ENCODE assay signal across 8 cellular contexts in genomic region chr7:99615989-99616358, GRCh38. TPM values are rescaled to one million over a fixed set of nuclear protein-coding genes. Genes with fewer than 3 reads are reported as not detected.
DNase-seq lines count a peak whose midpoint lies in the region; ATAC-seq and TF ChIP-seq lines count a peak whose summit lies in the region.

No MANE protein-coding gene starts in this region.

- peak overlapping the region; percentile 90 for H3K27ac Mint-ChIP-seq in activated B cell treated with CpG ODN at 0.5 μM for 24 hours
- peak overlapping the region; percentile 96 for H3K27ac Mint-ChIP-seq in stimulated activated memory B cell treated with anti-CD40 and anti-IgM and Interleukin-4, amounts not matched to agents 10 μg/mL and 1 μg/mL and 100 μg/mL, for 72 hours

- CTCF ChIA-PET in activated B cell treated with CpG ODN at 0.5 μM for 24 hours (lab: Charles Lee), result interaction anchor here (0.6 to 0.7 kb wide), 2 partner anchors 112 to 248 kb away, joined by 3 to 4 read pairs; partner anchors contain the start of gene ZKSCAN5

- H3K9me3 Mint-ChIP-seq in activated B cell treated with CpG ODN at 0.5 μM for 24 hours, result no peaks in the 10 kb centered on the region
- H3K9me3 Mint-ChIP-seq in stimulated activated memory B cell treated with anti-CD40 and anti-IgM and Interleukin-4, amounts not matched to agents 10 μg/mL and 1 μg/mL and 100 μg/mL, for 72 hours, result no peaks in the 10 kb centered on the region

- H3K27me3 Mint-ChIP-seq in activated B cell treated with CpG ODN at 0.5 μM for 24 hours, result no peaks in the 10 kb centered on the region
- no peaks in the 10 kb centered on the region for H3K27me3 Mint-ChIP-seq in stimulated activated memory B cell treated with anti-CD40 and anti-IgM and Interleukin-4, amounts not matched to agents 10 μg/mL and 1 μg/mL and 100 μg/mL, for 72 hours

- intact Hi-C loops in activated B cell treated with CpG ODN at 0.5 μM for 24 hours (cut with micrococcal nuclease), result loop anchor here (1.0 to 5.0 kb wide), 7 partner anchors 57 to 249 kb away; partner anchors contain the start of genes CPSF4, FAM200A, PTCD1 and ZKSCAN5

- H3K9me3 ChIP-seq in iPS-15b (ENCODE audit: control insufficient read depth, insufficient read depth, low read length), result no peaks in the 10 kb centered on the region

- no peak for ATAC-seq in activated B cell treated with CpG ODN at 0.5 μM for 24 hours (ENCODE audit: low read depth)
- ATAC-seq in stimulated activated memory B cell treated with anti-CD40 and anti-IgM and Interleukin-4, amounts not matched to agents 10 μg/mL and 1 μg/mL and 100 μg/mL, for 72 hours, result no peak
- no peak for ATAC-seq in HG03378 (IDR thresholded peaks at IDR 0.05; ENCODE audit: unreplicated experiment)
- no peak for ATAC-seq in GM19455 (IDR thresholded peaks at IDR 0.05; ENCODE audit: unreplicated experiment)

- POLR2A ChIA-PET in activated B cell treated with CpG ODN at 0.5 μM for 24 hours (lab: Charles Lee), result interaction anchor here (0.7 to 3.8 kb wide), 8 partner anchors 11 to 1629 kb away, joined by 3 to 43 read pairs (median 4); partner anchors contain the start of genes FAM200A, FIS1, TRIM4 and ZKSCAN5

- H3K4me3 ChIP-seq in HFF-Myc (replicated peaks; ENCODE audit: low read depth, low read length) (peak overlapping the region; percentile 68), iPS-15b (ENCODE audit: low read depth, low read length) (peak overlapping the region; percentile 88)

- H3K36me3 Mint-ChIP-seq in activated B cell treated with CpG ODN at 0.5 μM for 24 hours (ENCODE audit: low read depth), result peaks cover 36% of the 10 kb centered on the region
- H3K36me3 Mint-ChIP-seq in stimulated activated memory B cell treated with anti-CD40 and anti-IgM and Interleukin-4, amounts not matched to agents 10 μg/mL and 1 μg/mL and 100 μg/mL, for 72 hours, result peaks cover 23% of the 10 kb centered on the region

- peaks cover 30% of the 10 kb centered on the region for H3K4me1 Mint-ChIP-seq in activated B cell treated with CpG ODN at 0.5 μM for 24 hours
- peaks cover 44% of the 10 kb centered on the region for H3K4me1 Mint-ChIP-seq in stimulated activated memory B cell treated with anti-CD40 and anti-IgM and Interleukin-4, amounts not matched to agents 10 μg/mL and 1 μg/mL and 100 μg/mL, for 72 hours

- TF ChIP-seq CTCF in HFF-Myc (IDR thresholded peaks at IDR 0.05; ENCODE audit: low read depth, low read length, missing control alignments), result no peak
- no peak for TF ChIP-seq CTCF in activated B cell treated with CpG ODN at 0.5 μM for 24 hours (IDR thresholded peaks at IDR 0.05)

- no peak for DNase-seq in HFF-Myc (ENCODE audit: extremely low read depth, low read depth)
- no peak for DNase-seq in activated B cell treated with CpG ODN at 0.5 μM for 24 hours
- DNase-seq in NCI-H2171 (lab: John Stamatoyannopoulos, UW), result no peak
- DNase-seq in NCI-H748 treated with DMSO at 0.1 percent for 48 hours (lab: John Stamatoyannopoulos, UW), result no peak

- H3K9ac ChIP-seq in iPS-15b (ENCODE audit: low read depth, low read length), result peak overlapping the region; percentile 47

- H3K27me3 ChIP-seq in iPS-15b (ENCODE audit: control insufficient read depth, insufficient read depth, low read length), result no peaks in the 10 kb centered on the region

- peak overlapping the region; percentile 97 for H3K4me3 Mint-ChIP-seq in activated B cell treated with CpG ODN at 0.5 μM for 24 hours
- peak overlapping the region; percentile 98 for H3K4me3 Mint-ChIP-seq in stimulated activated memory B cell treated with anti-CD40 and anti-IgM and Interleukin-4, amounts not matched to agents 10 μg/mL and 1 μg/mL and 100 μg/mL, for 72 hours

- H3K36me3 ChIP-seq in iPS-15b (ENCODE audit: control insufficient read depth, insufficient read depth, low read length), result peaks cover 20% of the 10 kb centered on the region

- no peaks in the 10 kb centered on the region for H3K4me1 ChIP-seq in iPS-15b (ENCODE audit: control insufficient read depth, insufficient read depth, low read length)

RNA-seq across cellular contexts. Expression of gene ZSCAN25, which starts 0.8 kb away (rescaled TPM):
- total RNA-seq in activated B cell treated with CpG ODN at 0.5 μM for 24 hours, result 28.5 and 33.4 TPM in 2 replicates

RNA-seq across cellular contexts. Expression of gene TMEM225B, which starts 17.9 kb away (rescaled TPM):
- 0.53 and 1.5 TPM in 2 replicates for total RNA-seq in activated B cell treated with CpG ODN at 0.5 μM for 24 hours

RNA-seq across cellular contexts. Expression of gene ZNF655, which starts 57.5 kb away (rescaled TPM):
- 98.5 and 116 TPM in 2 replicates for total RNA-seq in activated B cell treated with CpG ODN at 0.5 μM for 24 hours
